ENCODE assay signal across 8 cellular contexts in genomic region chr12:57745485-57745881, GRCh38. TPM values are rescaled to one million over a fixed set of nuclear protein-coding genes. Genes with fewer than 3 reads are reported as not detected.
DNase-seq lines count a peak whose midpoint lies in the region; TF ChIP-seq lines count a peak whose summit lies in the region.

No MANE protein-coding gene starts in this region.

- peaks cover 3% of the 10 kb centered on the region for H3K79me2 ChIP-seq in mesendoderm (ENCODE audit: control insufficient read depth, insufficient read depth, low read length)

- peak overlapping the region; percentile 60 for H3K4me3 ChIP-seq in A673 (ENCODE audit: low read depth, low read length, poor library complexity, severe bottlenecking)
- peak overlapping the region; percentile 67 for H3K4me3 ChIP-seq in HUES64 (ENCODE audit: low read length)
- H3K4me3 ChIP-seq in mesendoderm (ENCODE audit: low read length): peak overlapping the region; percentile 89

- peaks cover 11% of the 10 kb centered on the region for H3K27me3 Mint-ChIP-seq in MCF 10A (ENCODE audit: insufficient read depth, unreplicated experiment)

- CTCF ChIA-PET in A673 (lab: Charles Lee): interaction anchor here (1.4 kb wide), 1 partner anchor 19 kb away, joined by 15 read pairs; no protein-coding TSS in a partner anchor
- CTCF ChIA-PET in MCF 10A (lab: Yijun Ruan, JAX): interaction anchor here (0.5 to 1.7 kb wide), 6 partner anchors 12 to 161 kb away, joined by 3 to 11 read pairs (median 4); no protein-coding TSS in a partner anchor

- peaks cover 2% of the 10 kb centered on the region for H3K79me1 ChIP-seq in mesendoderm (ENCODE audit: low read length)

- peak overlapping the region; percentile 84 for H3K4me2 ChIP-seq in mesendoderm (ENCODE audit: low read length)

- H2BK15ac ChIP-seq in mesendoderm (replicated peaks; ENCODE audit: low read depth): no peak overlapping the region

- no peaks in the 10 kb centered on the region for H3K9me3 Mint-ChIP-seq in MCF 10A (ENCODE audit: unreplicated experiment)

- no peak overlapping the region for H3K18ac ChIP-seq in mesendoderm (ENCODE audit: low read length)

- H3K27ac Mint-ChIP-seq in MCF 10A (ENCODE audit: low read depth, unreplicated experiment): peak overlapping the region; percentile 100

- H3K4me3 Mint-ChIP-seq in MCF 10A (ENCODE audit: unreplicated experiment): peak overlapping the region; percentile 100

- 53% methylated on average over 8 of the region's 8 CpGs for WGBS in HUES64
- WGBS in mesendoderm (ENCODE audit: extremely low coverage, insufficient coverage, low lambda C conversion rate): no CpG with 5 or more reads among the region's 8 CpGs

- H3K56ac ChIP-seq in mesendoderm (ENCODE audit: low read length): peak overlapping the region; percentile 94

- H3K36me3 ChIP-seq in A673 (ENCODE audit: insufficient read depth, low read length, poor library complexity, severe bottlenecking) (peaks cover 37% of the 10 kb centered on the region), HUES64 (ENCODE audit: insufficient read depth, low read length) (peaks cover 43% of the 10 kb centered on the region), mesendoderm (ENCODE audit: control insufficient read depth, insufficient read depth, low read length) (peaks cover 5% of the 10 kb centered on the region)

- no peak overlapping the region for H2AK5ac ChIP-seq in mesendoderm (ENCODE audit: low read length)

- POLR2A ChIA-PET in A673 (lab: Charles Lee; ENCODE audit: low non-redundant PET) (interaction anchor here (0.5 to 1.1 kb wide), 2 partner anchors 152 to 228 kb away, joined by 6 read pairs; no protein-coding TSS in a partner anchor), MCF 10A (lab: Yijun Ruan, JAX) (interaction anchor here (0.6 to 2.5 kb wide), 19 partner anchors 9 to 867 kb away, joined by 3 to 20 read pairs (median 3); partner anchors contain the start of genes EEF1AKMT3, MARCHF9, METTL1 and OS9)

- H3K4me1 ChIP-seq in A673 (ENCODE audit: insufficient read depth, low read length, poor library complexity, severe bottlenecking) (peaks cover 7% of the 10 kb centered on the region), HUES64 (ENCODE audit: insufficient read depth, low read length) (no peaks in the 10 kb centered on the region), mesendoderm (ENCODE audit: control insufficient read depth, low read depth, low read length) (no peaks in the 10 kb centered on the region)

- H3K9me3 ChIP-seq in A673 (ENCODE audit: low read depth, low read length, poor library complexity, severe bottlenecking) (no peaks in the 10 kb centered on the region), HUES64 (ENCODE audit: insufficient read depth, low read depth, low read length) (no peaks in the 10 kb centered on the region)

- H2BK120ac ChIP-seq in mesendoderm (ENCODE audit: low read depth, low read length): no peak overlapping the region

- TSS peak; percentile 57 for BruUV-seq in A673 (replicated peaks; lab: Mats Ljungman, UMichigan)
- BruUV-seq in MCF 10A (replicated peaks; lab: Mats Ljungman, UMichigan): TSS peak; percentile 42

- H3K9ac ChIP-seq in HUES64 (ENCODE audit: low read depth, low read length) (peak overlapping the region; percentile 84), mesendoderm (ENCODE audit: low read length) (peak overlapping the region; percentile 83)

- peaks cover 13% of the 10 kb centered on the region for H3K4me1 Mint-ChIP-seq in MCF 10A (ENCODE audit: insufficient read depth, unreplicated experiment)

- no peak overlapping the region for H2BK5ac ChIP-seq in mesendoderm (ENCODE audit: low read length)

- peaks cover 55% of the 10 kb centered on the region for H3K36me3 Mint-ChIP-seq in MCF 10A (ENCODE audit: insufficient read depth, unreplicated experiment)

- H3K27me3 ChIP-seq in A673 (replicated peaks; ENCODE audit: insufficient read depth, low read depth, low read length, poor library complexity) (no peaks in the 10 kb centered on the region), HUES64 (ENCODE audit: insufficient read depth, low read length) (peaks cover 26% of the 10 kb centered on the region), mesendoderm (ENCODE audit: insufficient read depth, low read length, poor library complexity) (peaks cover 5% of the 10 kb centered on the region)

- H3K23ac ChIP-seq in mesendoderm (ENCODE audit: low read length): no peak overlapping the region

- no peak overlapping the region for H4K8ac ChIP-seq in mesendoderm (ENCODE audit: low read depth, low read length)

- H3K27ac ChIP-seq in A673 (ENCODE audit: low read depth, low read length, poor library complexity, severe bottlenecking) (peak overlapping the region; percentile 97), HUES64 (ENCODE audit: low read depth, low read length) (peak overlapping the region; percentile 96), mesendoderm (ENCODE audit: low read depth, low read length) (no peak overlapping the region)

- no peak overlapping the region for H4K5ac ChIP-seq in mesendoderm (ENCODE audit: low read length)

- TF ChIP-seq CTCF in A673 (conservative IDR thresholded peaks at IDR 0.05; ENCODE audit: low read depth, low read length): no peak
- no peak for TF ChIP-seq CTCF in MCF 10A (IDR thresholded peaks at IDR 0.05; ENCODE audit: unreplicated experiment)

- intact Hi-C loops in A673 (cut with micrococcal nuclease; ENCODE audit: unreplicated experiment) (no loop called here), MCF 10A (cut with micrococcal nuclease) (no loop called here)

- DNase-seq in A673 (ENCODE audit: low spot score) (no peak), MCF 10A (ENCODE audit: unreplicated experiment) (no peak), mesendoderm (peak; percentile 42), OCI-M2 (lab: John Stamatoyannopoulos, UW; ENCODE audit: unreplicated experiment) (no peak), NCI-H2196 treated with DMSO at 0.1 percent for 48 hours (lab: John Stamatoyannopoulos, UW; ENCODE audit: unreplicated experiment) (no peak), globus pallidus (ENCODE audit: low spot score) (no peak)
- no peak for DNase-seq in stimulated activated naive CD4-positive, alpha-beta T cell treated with Interleukin-2 at 50 U/mL for 16 hours (lab: John Stamatoyannopoulos, UW)

- no peak overlapping the region for H3K4ac ChIP-seq in mesendoderm (ENCODE audit: low read depth, low read length)

RNA-seq across cellular contexts. Expression of gene TSPAN31, which starts 0.6 kb away (rescaled TPM):
- total RNA-seq in A673 (2021) (8.9 and 24.6 TPM in 2 replicates), MCF 10A (2022) (24.8 and 30.9 TPM in 2 replicates)
- polyA plus RNA-seq in HUES64 (2013, experiment 1 of 2): 9.3 TPM
- polyA plus RNA-seq in HUES64 (2013, experiment 2 of 2): 15.3 TPM
- polyA plus RNA-seq in mesendoderm (2013, experiment 1 of 2): 5.8 TPM
- 6.5 TPM for polyA plus RNA-seq in mesendoderm (2013, experiment 2 of 2)

RNA-seq across cellular contexts. Expression of gene CDK4, which starts 6.6 kb away (rescaled TPM):
- total RNA-seq in A673 (2021): 216 and 247 TPM in 2 replicates
- 171 TPM for polyA plus RNA-seq in HUES64 (2013, experiment 1 of 2)
- 146 TPM for polyA plus RNA-seq in HUES64 (2013, experiment 2 of 2)
- 117 and 123 TPM in 2 replicates for total RNA-seq in MCF 10A (2022)
- 159 TPM for polyA plus RNA-seq in mesendoderm (2013, experiment 1 of 2)
- 158 TPM for polyA plus RNA-seq in mesendoderm (2013, experiment 2 of 2)

RNA-seq across cellular contexts. Expression of gene AGAP2, which starts 6.9 kb away (rescaled TPM):
- total RNA-seq in A673 (2021): 4.0 and 6.6 TPM in 2 replicates
- polyA plus RNA-seq in HUES64 (2013, experiment 1 of 2): 1.0 TPM
- 2.8 TPM for polyA plus RNA-seq in HUES64 (2013, experiment 2 of 2)
- total RNA-seq in MCF 10A (2022): 0.19 TPM in 1 of 2 replicates, not detected in the other
- 0.60 TPM for polyA plus RNA-seq in mesendoderm (2013, experiment 1 of 2)
- polyA plus RNA-seq in mesendoderm (2013, experiment 2 of 2): 0.39 TPM

RNA-seq across cellular contexts. Expression of gene MARCHF9, which starts 9.4 kb away (rescaled TPM):
- 19.8 and 23.6 TPM in 2 replicates for total RNA-seq in A673 (2021)
- polyA plus RNA-seq in HUES64 (2013, experiment 1 of 2): 3.7 TPM
- polyA plus RNA-seq in HUES64 (2013, experiment 2 of 2): 4.6 TPM
- total RNA-seq in MCF 10A (2022): 8.7 and 12.5 TPM in 2 replicates
- polyA plus RNA-seq in mesendoderm (2013, experiment 1 of 2): 1.1 TPM
- polyA plus RNA-seq in mesendoderm (2013, experiment 2 of 2): 1.2 TPM

RNA-seq across cellular contexts. Expression of gene CYP27B1, which starts 21.4 kb away (rescaled TPM):
- 4.5 and 4.7 TPM in 2 replicates for total RNA-seq in A673 (2021)
- 0.95 TPM for polyA plus RNA-seq in HUES64 (2013, experiment 1 of 2)
- polyA plus RNA-seq in HUES64 (2013, experiment 2 of 2): 1.2 TPM
- 12.6 and 27.5 TPM in 2 replicates for total RNA-seq in MCF 10A (2022)
- 1.3 TPM for polyA plus RNA-seq in mesendoderm (2013, experiment 1 of 2)
- polyA plus RNA-seq in mesendoderm (2013, experiment 2 of 2): 1.2 TPM
